In the genomic region with DNA sequence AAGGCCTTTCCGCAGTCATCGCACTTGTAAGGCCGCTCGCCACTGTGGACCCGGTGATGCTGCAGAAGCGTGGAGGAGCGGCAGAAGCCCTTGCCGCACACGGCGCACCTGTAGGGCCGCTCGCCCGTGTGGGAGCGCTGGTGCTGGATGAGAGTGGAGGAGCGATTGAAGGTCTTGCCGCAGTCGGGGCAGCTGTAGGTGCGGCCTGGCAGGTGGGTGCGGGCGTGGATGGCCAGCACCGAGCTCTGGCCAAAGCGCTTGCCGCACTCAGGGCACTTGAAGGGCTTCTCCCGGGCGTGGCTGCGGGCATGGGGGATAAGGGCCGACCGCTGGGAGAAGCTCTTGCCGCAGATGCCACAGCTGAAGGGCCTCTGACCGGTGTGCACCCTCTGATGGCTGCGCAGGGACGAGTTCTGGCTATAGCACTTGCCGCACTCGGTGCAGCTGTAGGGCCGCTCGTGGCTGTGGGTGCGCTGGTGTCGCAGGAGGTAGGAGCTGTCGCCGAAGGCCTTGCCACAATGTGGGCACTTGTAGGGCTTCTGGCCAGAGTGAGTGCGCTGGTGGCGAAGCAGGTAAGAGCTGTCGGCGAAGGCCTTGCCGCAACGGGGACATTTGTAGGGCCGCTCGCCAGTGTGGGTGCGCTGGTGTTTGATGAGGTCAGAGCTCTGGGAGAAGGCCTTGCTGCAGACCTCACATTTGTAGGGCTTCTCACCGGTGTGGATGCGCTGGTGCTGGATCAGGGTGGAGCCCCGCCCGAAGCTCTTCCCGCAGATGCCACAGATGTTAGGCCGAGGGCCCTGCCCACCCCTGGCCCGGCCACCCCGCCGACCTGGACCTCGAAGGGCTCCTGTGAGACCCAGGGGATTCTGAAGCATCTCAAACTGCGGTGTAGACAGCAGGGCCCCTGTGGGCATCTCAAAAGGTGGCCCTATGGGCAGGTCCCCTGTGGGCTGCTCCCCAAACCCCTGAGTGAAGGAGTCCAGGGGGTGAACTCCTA, we compare ENCODE assay signal across 1 cellular context.
TF ChIP-seq lines count a peak whose summit lies in the region.

No MANE protein-coding gene starts in this region.

TF ChIP-seq in A549, 52 proteins besides CTCF, POLR2A, EP300 and RAD21:
- no peak for TF ChIP-seq HOXB13 (CRISPR knock-in tag; IDR thresholded peaks at IDR 0.05; ENCODE audit: low read depth)
- TF ChIP-seq, protein P1, sequence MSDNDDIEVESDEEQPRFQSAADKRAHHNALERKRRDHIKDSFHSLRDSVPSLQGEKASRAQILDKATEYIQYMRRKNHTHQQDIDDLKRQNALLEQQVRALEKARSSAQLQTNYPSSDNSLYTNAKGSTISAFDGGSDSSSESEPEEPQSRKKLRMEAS (IDR thresholded peaks at IDR 0.05) = no peak
